ENCODE assay signal across 16 cellular contexts in the genomic region with DNA sequence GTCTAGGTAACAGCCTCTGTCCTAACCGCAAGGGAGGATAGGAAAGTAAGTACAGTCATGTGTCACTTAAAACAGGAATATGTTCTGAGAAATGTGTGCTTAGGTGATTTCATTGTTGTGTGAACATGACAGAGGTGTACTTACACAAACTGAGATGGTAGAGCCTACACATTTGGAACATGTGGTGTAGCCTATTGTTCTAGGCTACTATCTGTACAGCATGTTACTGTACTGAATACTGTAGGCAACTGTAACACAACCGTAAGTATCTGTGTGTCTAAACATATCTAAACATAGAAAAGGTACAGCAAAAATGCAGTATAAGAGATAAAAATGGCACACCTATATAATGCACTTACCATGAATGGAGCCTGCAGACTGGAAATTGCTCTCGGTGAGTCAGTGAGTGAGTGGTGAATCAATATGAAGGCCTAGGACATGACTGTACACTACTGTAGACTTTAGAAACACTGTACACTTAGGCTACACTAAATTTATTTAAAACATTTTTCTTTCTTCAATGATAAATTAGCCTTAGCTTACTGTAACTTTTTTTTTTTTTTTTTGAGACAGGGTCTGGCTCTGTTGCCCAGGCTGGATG. TPM values are rescaled to one million over a fixed set of nuclear protein-coding genes. Genes with fewer than 3 reads are reported as not detected.
DNase-seq lines count a peak whose midpoint lies in the region; ATAC-seq and TF ChIP-seq lines count a peak whose summit lies in the region.
"Had no signal": no experiment of that assay in that cellular context is flagged by ENCODE, and none has a peak within 500 bp of the region (broad histone marks: within the 10 kb centered on the region; RNA-seq: fewer than 3 reads in every experiment).

No MANE protein-coding gene starts in this region.

- POLR2A ChIA-PET in MCF 10A (lab: Yijun Ruan, JAX) = interaction anchor here (0.6 to 7.8 kb wide), 6 partner anchors 7 to 40 kb away, joined by 3 to 69 read pairs (median 4); partner anchors contain the start of gene MDM2
- POLR2A ChIA-PET in SK-N-SH (lab: Yijun Ruan, JAX) = no interaction called here

- H3K36me3 ChIP-seq in breast epithelium = no peaks in the 10 kb centered on the region
- H3K36me3 ChIP-seq in SK-N-SH (replicated peaks in 1 of 2; ENCODE audit: control insufficient read depth in 1 of 2, insufficient read depth in 2 of 2, low read length in 1 of 2) = no peaks in the 10 kb centered on the region
- no peaks in the 10 kb centered on the region for H3K36me3 ChIP-seq in spleen
- H3K36me3 ChIP-seq: ascending aorta, lower lobe of right lung, suprapubic skin had no signal

- H3K9me3 ChIP-seq in breast epithelium (no peaks in the 10 kb centered on the region), SK-N-SH (no peaks in the 10 kb centered on the region), spleen (no peaks in the 10 kb centered on the region)
- H3K9me3 ChIP-seq: ascending aorta, lower lobe of right lung, suprapubic skin had no signal

- H3K4me3 ChIP-seq in breast epithelium (no peak overlapping the region), SK-N-SH (ENCODE audit: low read depth in 2 of 2, low read length in 1 of 2) (no peak overlapping the region), spleen (no peak overlapping the region)
- H3K4me3 ChIP-seq: ascending aorta, lower lobe of right lung, suprapubic skin had no signal

- H4K20me1 ChIP-seq in SK-N-SH (ENCODE audit: insufficient read depth) = no peaks in the 10 kb centered on the region

- no peak overlapping the region for H3K27ac Mint-ChIP-seq in MCF 10A (ENCODE audit: low read depth, unreplicated experiment)
- H3K27ac Mint-ChIP-seq in effector memory CD8-positive, alpha-beta T cell = no peak overlapping the region
- H3K27ac Mint-ChIP-seq: activated CD4-positive, alpha-beta memory T cell treated with anti-CD3 and anti-CD28 coated beads for 36 hours; activated T-helper 1 cell treated with anti-CD3 and anti-CD28 coated beads, Interleukin-12 subunit alpha, Interleukin-12 subunit beta, Interleukin-2, Interleukin-4 antibody, amounts not matched to agents 30 ng/mL and 10 ng/mL and 1 ng/mL, durations not matched to agents 14 hours and 24 hours and 36 hours; nephron had no signal

- TF ChIP-seq CTCF in MCF 10A (IDR thresholded peaks at IDR 0.05; ENCODE audit: unreplicated experiment) = no peak
- TF ChIP-seq CTCF in breast epithelium (IDR thresholded peaks at IDR 0.05) = no peak
- TF ChIP-seq CTCF in SK-N-SH (IDR thresholded peaks at IDR 0.05) = no peak
- TF ChIP-seq CTCF in spleen (IDR thresholded peaks at IDR 0.05 in 8 of 11, conservative IDR thresholded peaks at IDR 0.05 in 3 of 11) = no peak

- no peak overlapping the region for H3K4me2 ChIP-seq in SK-N-SH

- H3K9me2 ChIP-seq in SK-N-SH = no peaks in the 10 kb centered on the region

- H3K27me3 Mint-ChIP-seq in MCF 10A (ENCODE audit: insufficient read depth, unreplicated experiment) = no peaks in the 10 kb centered on the region
- H3K27me3 Mint-ChIP-seq in effector memory CD8-positive, alpha-beta T cell = peaks cover 0 to 2% of the 10 kb centered on the region in 2 donors
- H3K27me3 Mint-ChIP-seq: activated CD4-positive, alpha-beta memory T cell treated with anti-CD3 and anti-CD28 coated beads for 36 hours had no signal

- H3K27me3 ChIP-seq in breast epithelium (no peaks in the 10 kb centered on the region), SK-N-SH (ENCODE audit: insufficient read depth) (no peaks in the 10 kb centered on the region), spleen (replicated peaks in 1 of 7) (no peaks in the 10 kb centered on the region)
- H3K27me3 ChIP-seq: ascending aorta, suprapubic skin had no signal

- no peaks in the 10 kb centered on the region for H3K9me3 Mint-ChIP-seq in MCF 10A (ENCODE audit: unreplicated experiment)
- H3K9me3 Mint-ChIP-seq in effector memory CD8-positive, alpha-beta T cell = no peaks in the 10 kb centered on the region
- H3K9me3 Mint-ChIP-seq: activated CD4-positive, alpha-beta memory T cell treated with anti-CD3 and anti-CD28 coated beads for 36 hours; activated T-helper 1 cell treated with anti-CD3 and anti-CD28 coated beads, Interleukin-12 subunit alpha, Interleukin-12 subunit beta, Interleukin-2, Interleukin-4 antibody, amounts not matched to agents 30 ng/mL and 10 ng/mL and 1 ng/mL, durations not matched to agents 14 hours and 24 hours and 36 hours; nephron had no signal

- no peaks in the 10 kb centered on the region for H3K79me2 ChIP-seq in SK-N-SH (ENCODE audit: insufficient read depth)

- TF ChIP-seq POLR2A in breast epithelium (IDR thresholded peaks at IDR 0.05) = no peak
- TF ChIP-seq POLR2A in spleen (IDR thresholded peaks at IDR 0.05) = no peak

- no peaks in the 10 kb centered on the region for H3K36me3 Mint-ChIP-seq in MCF 10A (ENCODE audit: insufficient read depth, unreplicated experiment)
- no peaks in the 10 kb centered on the region for H3K36me3 Mint-ChIP-seq in effector memory CD8-positive, alpha-beta T cell (ENCODE audit: insufficient read depth)
- H3K36me3 Mint-ChIP-seq: activated CD4-positive, alpha-beta memory T cell treated with anti-CD3 and anti-CD28 coated beads for 36 hours had no signal

- TF ChIP-seq EP300 in SK-N-SH (IDR thresholded peaks at IDR 0.05; ENCODE audit: borderline replicate concordance in 1 of 2, low read depth in 1 of 2, low read length in 1 of 2) = no peak

- ATAC-seq in effector memory CD8-positive, alpha-beta T cell (replicated peaks) = no peak
- ATAC-seq: lower lobe of right lung had no signal

- TF ChIP-seq RAD21 in SK-N-SH (IDR thresholded peaks at IDR 0.05; ENCODE audit: low read length) = no peak

- no TSS peak for BruUV-seq in MCF 10A (replicated peaks; lab: Mats Ljungman, UMichigan)

- WGBS in SK-N-SH (ENCODE audit: low lambda C conversion rate) = 68% methylated on average over 3 of the region's 3 CpGs
- 94 to 99% (median 96%) methylated on average over 3 of the region's 3 CpGs for WGBS in spleen, 5 donors

- no peaks in the 10 kb centered on the region for H3K4me1 ChIP-seq in breast epithelium
- H3K4me1 ChIP-seq in SK-N-SH (ENCODE audit: control insufficient read depth in 1 of 2, insufficient read depth in 2 of 2, low read depth in 1 of 2, low read length in 1 of 2) = no peaks in the 10 kb centered on the region
- no peaks in the 10 kb centered on the region for H3K4me1 ChIP-seq in spleen
- H3K4me1 ChIP-seq: ascending aorta, lower lobe of right lung, suprapubic skin had no signal

- peaks cover 7% of the 10 kb centered on the region for H3K4me1 Mint-ChIP-seq in MCF 10A (ENCODE audit: insufficient read depth, unreplicated experiment)
- H3K4me1 Mint-ChIP-seq in effector memory CD8-positive, alpha-beta T cell (ENCODE audit: low read depth in 2 of 2) = no peaks in the 10 kb centered on the region
- H3K4me1 Mint-ChIP-seq: nephron had no signal

- no peak overlapping the region for H3K4me3 Mint-ChIP-seq in MCF 10A (ENCODE audit: unreplicated experiment)
- no peak overlapping the region for H3K4me3 Mint-ChIP-seq in effector memory CD8-positive, alpha-beta T cell
- H3K4me3 Mint-ChIP-seq: activated CD4-positive, alpha-beta memory T cell treated with anti-CD3 and anti-CD28 coated beads for 36 hours; activated T-helper 1 cell treated with anti-CD3 and anti-CD28 coated beads, Interleukin-12 subunit alpha, Interleukin-12 subunit beta, Interleukin-2, Interleukin-4 antibody, amounts not matched to agents 30 ng/mL and 10 ng/mL and 1 ng/mL, durations not matched to agents 14 hours and 24 hours and 36 hours; nephron had no signal

- intact Hi-C loops in MCF 10A (cut with micrococcal nuclease) = no loop called here
- intact Hi-C loops in breast epithelium (cut with DNase I; ENCODE audit: low total_unique reads) = loop anchor here (10.0 kb wide), 1 partner anchor 1810 kb away; no protein-coding TSS in a partner anchor
- intact Hi-C loops in spleen (cut with DNase I; ENCODE audit: low total_unique reads) = no loop called here

- no peak overlapping the region for H2AFZ ChIP-seq in SK-N-SH (ENCODE audit: low read depth)

- CTCF ChIA-PET in MCF 10A (lab: Yijun Ruan, JAX) = interaction anchor here (0.6 kb wide), 1 partner anchor 12 kb away, joined by 3 read pairs; no protein-coding TSS in a partner anchor
- CTCF ChIA-PET in SK-N-SH (lab: Yijun Ruan, JAX) = no interaction called here

- no peak overlapping the region for H3K9ac ChIP-seq in SK-N-SH

- peaks cover 6% of the 10 kb centered on the region for H3F3A ChIP-seq in SK-N-SH (replicated peaks; ENCODE audit: insufficient read depth)

- DNase-seq in MCF 10A (ENCODE audit: unreplicated experiment) = peak; percentile 49
- DNase-seq in breast epithelium (ENCODE audit: low spot score in 2 of 2) = no peak
- no peak for DNase-seq in SK-N-SH
- DNase-seq in fibroblast of gingiva (ENCODE audit: low read depth) = peak; percentile 25
- no peak for DNase-seq in stimulated activated CD4-positive, alpha-beta T cell treated with anti-CD3 and anti-CD28 coated beads, Interleukin-4, amount 100 ng/mL, for 4 hours
- DNase-seq in AML-193 (lab: John Stamatoyannopoulos, UW) = no peak
- DNase-seq in spleen = no peak
- no peak for DNase-seq in effector memory CD8-positive, alpha-beta T cell
- DNase-seq: activated CD4-positive, alpha-beta memory T cell treated with anti-CD3 and anti-CD28 coated beads for 36 hours; dermis blood vessel endothelial cell; lower lobe of right lung; NCI-H1092 treated with DMSO at 0.1 percent for 48 hours had no signal

- H3K27ac ChIP-seq in breast epithelium (no peak overlapping the region), SK-N-SH (ENCODE audit: low read depth in 2 of 2, low read length in 1 of 2) (peak overlapping the region in 1 of 2 experiments; percentile 45; a peak in 1 of 4 replicates), spleen (no peak overlapping the region)
- H3K27ac ChIP-seq: ascending aorta, lower lobe of right lung, suprapubic skin had no signal

TF ChIP-seq in SK-N-SH, 30 proteins besides CTCF, POLR2A, EP300 and RAD21 (continues in another document):
- TF ChIP-seq JUND (IDR thresholded peaks at IDR 0.05) (0 out of 2 replicates have a peak, but pooled peaks have one; percentile 30), SMC3 (IDR thresholded peaks at IDR 0.05; ENCODE audit: low read depth, low read length) (no peak)

RNA-seq across cellular contexts. Expression of gene MDM2, which starts 13.2 kb away (rescaled TPM):
- 353 and 383 TPM in 2 replicates for total RNA-seq in MCF 10A (2022)
- 10 to 100 TPM; 69.4 to 73.3 (median 71.8) TPM for total RNA-seq in breast epithelium
- 16.9 and 21.5 TPM in 2 replicates for polyA plus RNA-seq in SK-N-SH (2012; rRNA removed)
- polyA plus RNA-seq in SK-N-SH (2012; cell fraction: cytosol; rRNA removed) = 17.7 and 37.8 TPM in 2 replicates
- 60.1 and 67.7 TPM in 2 replicates for polyA plus RNA-seq in SK-N-SH (2012; cell fraction: nucleus; rRNA removed)
- 100 to 1,000 TPM in 5 of 7 donors, 10 to 100 TPM in 2; 98.9 to 248 (median 125) TPM for total RNA-seq in spleen
- polyA plus RNA-seq in spleen = 10 to 100 TPM; 41.5 to 77.4 (median 52.7) TPM

RNA-seq across cellular contexts. Expression of gene SLC35E3, which starts 48.8 kb away (rescaled TPM):
- total RNA-seq in MCF 10A (2022) (7.3 and 7.6 TPM in 2 replicates), breast epithelium (10 to 100 TPM in 2 of 3 donors, 1 to 10 TPM in 1; 5.8 to 12.1 (median 10.5) TPM), spleen (10 to 100 TPM in 3 of 7 donors, 1 to 10 TPM in 4; 4.8 to 16.1 (median 7.8) TPM)
- polyA plus RNA-seq in SK-N-SH (2012; rRNA removed) (5.7 and 6.8 TPM in 2 replicates), spleen (1 to 10 TPM; 4.8 to 5.7 (median 5.1) TPM)
- polyA plus RNA-seq in SK-N-SH (2012; cell fraction: cytosol; rRNA removed) = 5.6 and 6.7 TPM in 2 replicates
- polyA plus RNA-seq in SK-N-SH (2012; cell fraction: nucleus; rRNA removed) = 7.9 and 9.8 TPM in 2 replicates

Comparison
In these comparisons a context has a peak if more than half of its experiments do, and no peak if none do; other contexts are left out.
1. DNase-seq: peak in MCF 10A (single experiment) and fibroblast of gingiva (single experiment); none in breast epithelium (0 of 2), SK-N-SH (single experiment), stimulated activated CD4-positive, alpha-beta T cell treated with anti-CD3 and anti-CD28 coated beads, Interleukin-4, amount 100 ng/mL, for 4 hours (0 of 2), AML-193 (0 of 2), spleen (single experiment) and effector memory CD8-positive, alpha-beta T cell (0 of 3).